In genomic region chr1:204320413-204320812, GRCh38 we compare ENCODE assay signal across 1 cellular context.
TF ChIP-seq lines count a peak whose summit lies in the region.

No MANE protein-coding gene starts in this region.

TF ChIP-seq in K562, 482 proteins besides CTCF, POLR2A, EP300 and RAD21 (continued from another document and continues in another):
- no peak for TF ChIP-seq DLX4 (CRISPR knock-in tag; IDR thresholded peaks at IDR 0.05)
- no peak for TF ChIP-seq HDAC2 (IDR thresholded peaks at IDR 0.05)
- TF ChIP-seq TOE1 (IDR thresholded peaks at IDR 0.05; ENCODE audit: borderline replicate concordance) = no peak
- no peak for TF ChIP-seq TOE1 (CRISPR knock-in tag; IDR thresholded peaks at IDR 0.05; ENCODE audit: borderline replicate concordance, low read depth)
- no peak for TF ChIP-seq ZBTB12 (CRISPR knock-in tag; IDR thresholded peaks at IDR 0.05)
- TF ChIP-seq, protein P1, sequence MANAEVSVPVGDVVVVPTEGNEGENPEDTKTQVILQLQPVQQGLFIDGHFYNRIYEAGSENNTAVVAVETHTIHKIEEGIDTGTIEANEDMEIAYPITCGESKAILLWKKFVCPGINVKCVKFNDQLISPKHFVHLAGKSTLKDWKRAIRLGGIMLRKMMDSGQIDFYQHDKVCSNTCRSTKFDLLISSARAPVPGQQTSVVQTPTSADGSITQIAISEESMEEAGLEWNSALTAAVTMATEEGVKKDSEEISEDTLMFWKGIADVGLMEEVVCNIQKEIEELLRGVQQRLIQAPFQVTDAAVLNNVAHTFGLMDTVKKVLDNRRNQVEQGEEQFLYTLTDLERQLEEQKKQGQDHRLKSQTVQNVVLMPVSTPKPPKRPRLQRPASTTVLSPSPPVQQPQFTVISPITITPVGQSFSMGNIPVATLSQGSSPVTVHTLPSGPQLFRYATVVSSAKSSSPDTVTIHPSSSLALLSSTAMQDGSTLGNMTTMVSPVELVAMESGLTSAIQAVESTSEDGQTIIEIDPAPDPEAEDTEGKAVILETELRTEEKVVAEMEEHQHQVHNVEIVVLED (CRISPR knock-in tag; IDR thresholded peaks at IDR 0.05) = no peak
- no peak for TF ChIP-seq RB1 (IDR thresholded peaks at IDR 0.05; ENCODE audit: low read depth)
- no peak for TF ChIP-seq RBM39 (optimal IDR thresholded peaks at IDR 0.05; ENCODE audit: low read depth, low read length)
- TF ChIP-seq SETDB1 (IDR thresholded peaks at IDR 0.05; ENCODE audit: low read length) = no peak
- TF ChIP-seq ZNF79 (CRISPR knock-in tag; IDR thresholded peaks at IDR 0.05; ENCODE audit: low read depth) = no peak
- no peak for TF ChIP-seq MBD2 (IDR thresholded peaks at IDR 0.05; ENCODE audit: borderline replicate concordance, low read depth)
- TF ChIP-seq PHTF2 (CRISPR knock-in tag; IDR thresholded peaks at IDR 0.05) = no peak
- no peak for TF ChIP-seq COPS2 (conservative IDR thresholded peaks at IDR 0.05)
- TF ChIP-seq ZNF511 (CRISPR knock-in tag; IDR thresholded peaks at IDR 0.05) = peak; percentile 72; the same call in 1 of the 2 replicates
- TF ChIP-seq TEAD2 (tag; IDR thresholded peaks at IDR 0.05) = no peak
- peak; percentile 52; the same call in 1 of the 2 replicates for TF ChIP-seq CBFA2T3 (IDR thresholded peaks at IDR 0.05)
- no peak for TF ChIP-seq RBM14 (IDR thresholded peaks at IDR 0.05; ENCODE audit: borderline replicate concordance, insufficient read depth, low read depth, low read length)
- TF ChIP-seq GATA2 (CRISPR knock-in tag; IDR thresholded peaks at IDR 0.05) = no peak
- TF ChIP-seq ZSCAN32 (CRISPR knock-in tag; IDR thresholded peaks at IDR 0.05) = no peak
- TF ChIP-seq CTBP1 (IDR thresholded peaks at IDR 0.05; ENCODE audit: borderline replicate concordance) = 0 out of 2 replicates have a peak, but pooled peaks have one; percentile 8
- TF ChIP-seq DACH1 (IDR thresholded peaks at IDR 0.05; ENCODE audit: partially characterized antibody) = no peak
- TF ChIP-seq ZNF217 (CRISPR knock-in tag; IDR thresholded peaks at IDR 0.05) = no peak
- TF ChIP-seq MAFF (IDR thresholded peaks at IDR 0.05; ENCODE audit: low read length) = peak; percentile 22; the same call in 1 of the 2 replicates
- TF ChIP-seq XRCC4 (IDR thresholded peaks at IDR 0.05; ENCODE audit: extremely low read depth, insufficient read depth, insufficient read length) = no peak
- no peak for TF ChIP-seq KLF13 (tag; IDR thresholded peaks at IDR 0.05; ENCODE audit: borderline replicate concordance, low read depth)
- TF ChIP-seq ZNF707 (CRISPR knock-in tag; conservative IDR thresholded peaks at IDR 0.05) = no peak
- TF ChIP-seq DIDO1 (tag; IDR thresholded peaks at IDR 0.05; ENCODE audit: low read depth) = no peak
- TF ChIP-seq ZNF12 (CRISPR knock-in tag; IDR thresholded peaks at IDR 0.05) = no peak
- no peak for TF ChIP-seq ZKSCAN3 (CRISPR knock-in tag; IDR thresholded peaks at IDR 0.05)
- no peak for TF ChIP-seq KDM5B (IDR thresholded peaks at IDR 0.05; ENCODE audit: insufficient replicate concordance, low read depth, low read length)
- TF ChIP-seq, protein P2, sequence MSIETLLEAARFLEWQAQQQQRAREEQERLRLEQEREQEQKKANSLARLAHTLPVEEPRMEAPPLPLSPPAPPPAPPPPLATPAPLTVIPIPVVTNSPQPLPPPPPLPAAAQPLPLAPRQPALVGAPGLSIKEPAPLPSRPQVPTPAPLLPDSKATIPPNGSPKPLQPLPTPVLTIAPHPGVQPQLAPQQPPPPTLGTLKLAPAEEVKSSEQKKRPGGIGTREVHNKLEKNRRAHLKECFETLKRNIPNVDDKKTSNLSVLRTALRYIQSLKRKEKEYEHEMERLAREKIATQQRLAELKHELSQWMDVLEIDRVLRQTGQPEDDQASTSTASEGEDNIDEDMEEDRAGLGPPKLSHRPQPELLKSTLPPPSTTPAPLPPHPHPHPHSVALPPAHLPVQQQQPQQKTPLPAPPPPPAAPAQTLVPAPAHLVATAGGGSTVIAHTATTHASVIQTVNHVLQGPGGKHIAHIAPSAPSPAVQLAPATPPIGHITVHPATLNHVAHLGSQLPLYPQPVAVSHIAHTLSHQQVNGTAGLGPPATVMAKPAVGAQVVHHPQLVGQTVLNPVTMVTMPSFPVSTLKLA (conservative IDR thresholded peaks at IDR 0.05) = peak; percentile 80 to 91
- peak; percentile 30; the same call in 1 of the 2 replicates for TF ChIP-seq TEAD4 (IDR thresholded peaks at IDR 0.05; ENCODE audit: low read length)
- TF ChIP-seq TEAD4 (CRISPR knock-in tag; IDR thresholded peaks at IDR 0.05; ENCODE audit: borderline replicate concordance) = no peak
- TF ChIP-seq, protein P3, sequence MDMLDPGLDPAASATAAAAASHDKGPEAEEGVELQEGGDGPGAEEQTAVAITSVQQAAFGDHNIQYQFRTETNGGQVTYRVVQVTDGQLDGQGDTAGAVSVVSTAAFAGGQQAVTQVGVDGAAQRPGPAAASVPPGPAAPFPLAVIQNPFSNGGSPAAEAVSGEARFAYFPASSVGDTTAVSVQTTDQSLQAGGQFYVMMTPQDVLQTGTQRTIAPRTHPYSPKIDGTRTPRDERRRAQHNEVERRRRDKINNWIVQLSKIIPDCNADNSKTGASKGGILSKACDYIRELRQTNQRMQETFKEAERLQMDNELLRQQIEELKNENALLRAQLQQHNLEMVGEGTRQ (CRISPR knock-in tag; IDR thresholded peaks at IDR 0.05) = peak; percentile 35; the same call in 1 of the 2 replicates
- TF ChIP-seq ZNF212 (CRISPR knock-in tag; IDR thresholded peaks at IDR 0.05) = no peak
- TF ChIP-seq NR2C2 (CRISPR knock-in tag; IDR thresholded peaks at IDR 0.05) = no peak
- TF ChIP-seq NR2C2 (tag; IDR thresholded peaks at IDR 0.05) = no peak
- peak; percentile 56; the same call in 1 of the 2 replicates for TF ChIP-seq MAFK (IDR thresholded peaks at IDR 0.05; ENCODE audit: low read length)
- 0 out of 2 replicates have a peak, but pooled peaks have one; percentile 22 for TF ChIP-seq ZBTB1 (CRISPR knock-in tag; IDR thresholded peaks at IDR 0.05; ENCODE audit: borderline replicate concordance, low read depth)
- no peak for TF ChIP-seq GTF2A2 (tag; IDR thresholded peaks at IDR 0.05)
- no peak for TF ChIP-seq NFRKB (IDR thresholded peaks at IDR 0.05; ENCODE audit: low read depth)
- no peak for TF ChIP-seq FOXO4 (CRISPR knock-in tag; IDR thresholded peaks at IDR 0.05)
- no peak for TF ChIP-seq E2F3 (CRISPR knock-in tag; IDR thresholded peaks at IDR 0.05)
- TF ChIP-seq ZNF174 (CRISPR knock-in tag; IDR thresholded peaks at IDR 0.05) = no peak
- no peak for TF ChIP-seq ZNF77 (CRISPR knock-in tag; IDR thresholded peaks at IDR 0.05)
- no peak for TF ChIP-seq EGR1 (conservative IDR thresholded peaks at IDR 0.05)
- TF ChIP-seq, protein P4, sequence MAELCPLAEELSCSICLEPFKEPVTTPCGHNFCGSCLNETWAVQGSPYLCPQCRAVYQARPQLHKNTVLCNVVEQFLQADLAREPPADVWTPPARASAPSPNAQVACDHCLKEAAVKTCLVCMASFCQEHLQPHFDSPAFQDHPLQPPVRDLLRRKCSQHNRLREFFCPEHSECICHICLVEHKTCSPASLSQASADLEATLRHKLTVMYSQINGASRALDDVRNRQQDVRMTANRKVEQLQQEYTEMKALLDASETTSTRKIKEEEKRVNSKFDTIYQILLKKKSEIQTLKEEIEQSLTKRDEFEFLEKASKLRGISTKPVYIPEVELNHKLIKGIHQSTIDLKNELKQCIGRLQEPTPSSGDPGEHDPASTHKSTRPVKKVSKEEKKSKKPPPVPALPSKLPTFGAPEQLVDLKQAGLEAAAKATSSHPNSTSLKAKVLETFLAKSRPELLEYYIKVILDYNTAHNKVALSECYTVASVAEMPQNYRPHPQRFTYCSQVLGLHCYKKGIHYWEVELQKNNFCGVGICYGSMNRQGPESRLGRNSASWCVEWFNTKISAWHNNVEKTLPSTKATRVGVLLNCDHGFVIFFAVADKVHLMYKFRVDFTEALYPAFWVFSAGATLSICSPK (IDR thresholded peaks at IDR 0.05; ENCODE audit: borderline replicate concordance) = no peak
- no peak for TF ChIP-seq NFYB (IDR thresholded peaks at IDR 0.05; ENCODE audit: extremely low read depth, insufficient read length)
- no peak for TF ChIP-seq ARID3B (CRISPR knock-in tag; IDR thresholded peaks at IDR 0.05; ENCODE audit: borderline replicate concordance)
- no peak for TF ChIP-seq ATF6 (CRISPR knock-in tag; IDR thresholded peaks at IDR 0.05)
- no peak for TF ChIP-seq ZNF785 (CRISPR knock-in tag; IDR thresholded peaks at IDR 0.05)
- TF ChIP-seq ZBTB2 (IDR thresholded peaks at IDR 0.05) = no peak
- TF ChIP-seq, protein P5, sequence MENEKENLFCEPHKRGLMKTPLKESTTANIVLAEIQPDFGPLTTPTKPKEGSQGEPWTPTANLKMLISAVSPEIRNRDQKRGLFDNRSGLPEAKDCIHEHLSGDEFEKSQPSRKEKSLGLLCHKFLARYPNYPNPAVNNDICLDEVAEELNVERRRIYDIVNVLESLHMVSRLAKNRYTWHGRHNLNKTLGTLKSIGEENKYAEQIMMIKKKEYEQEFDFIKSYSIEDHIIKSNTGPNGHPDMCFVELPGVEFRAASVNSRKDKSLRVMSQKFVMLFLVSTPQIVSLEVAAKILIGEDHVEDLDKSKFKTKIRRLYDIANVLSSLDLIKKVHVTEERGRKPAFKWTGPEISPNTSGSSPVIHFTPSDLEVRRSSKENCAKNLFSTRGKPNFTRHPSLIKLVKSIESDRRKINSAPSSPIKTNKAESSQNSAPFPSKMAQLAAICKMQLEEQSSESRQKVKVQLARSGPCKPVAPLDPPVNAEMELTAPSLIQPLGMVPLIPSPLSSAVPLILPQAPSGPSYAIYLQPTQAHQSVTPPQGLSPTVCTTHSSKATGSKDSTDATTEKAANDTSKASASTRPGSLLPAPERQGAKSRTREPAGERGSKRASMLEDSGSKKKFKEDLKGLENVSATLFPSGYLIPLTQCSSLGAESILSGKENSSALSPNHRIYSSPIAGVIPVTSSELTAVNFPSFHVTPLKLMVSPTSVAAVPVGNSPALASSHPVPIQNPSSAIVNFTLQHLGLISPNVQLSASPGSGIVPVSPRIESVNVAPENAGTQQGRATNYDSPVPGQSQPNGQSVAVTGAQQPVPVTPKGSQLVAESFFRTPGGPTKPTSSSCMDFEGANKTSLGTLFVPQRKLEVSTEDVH (IDR thresholded peaks at IDR 0.05; ENCODE audit: low read depth, partially characterized antibody) = no peak
